ENCODE assay signal across 8 cellular contexts in genomic region chr3:36876181-36876936, GRCh38.
DNase-seq lines count a peak whose midpoint lies in the region; ATAC-seq and TF ChIP-seq lines count a peak whose summit lies in the region.

No MANE protein-coding gene starts in this region.

- H3K4me1 Mint-ChIP-seq in nephron progenitor cell, result peaks cover 12% of the 10 kb centered on the region

- peak; percentile 23 for DNase-seq in Ammon's horn (ENCODE audit: low spot score)
- DNase-seq in T-helper 1 cell, result peak in 3 of 5 donors; percentile 13 to 90 (median 17)
- DNase-seq in nephron progenitor cell, result no peak
- DNase-seq in dermis blood vessel endothelial cell, result no peak
- no peak for DNase-seq in NCI-H226
- DNase-seq in superior temporal gyrus (ENCODE audit: extremely low spot score), result no peak

- peak overlapping the region; percentile 28 for H3K27ac Mint-ChIP-seq in nephron progenitor cell

- TF ChIP-seq CTCF in nephron progenitor cell (IDR thresholded peaks at IDR 0.05), result no peak

- H3K4me3 Mint-ChIP-seq in nephron progenitor cell, result no peak overlapping the region

- no peaks in the 10 kb centered on the region for H3K9me3 Mint-ChIP-seq in nephron progenitor cell

- peak; percentile 98 for ATAC-seq in GM18909 (IDR thresholded peaks at IDR 0.05; ENCODE audit: poor library complexity, unreplicated experiment)
- ATAC-seq in HG03060 (IDR thresholded peaks at IDR 0.05; ENCODE audit: low read depth, unreplicated experiment), result peak; percentile 98

- H3K27me3 Mint-ChIP-seq in nephron progenitor cell (ENCODE audit: low read depth, poor library complexity), result peaks cover 2% of the 10 kb centered on the region

- peaks cover 7% of the 10 kb centered on the region for H3K36me3 Mint-ChIP-seq in nephron progenitor cell (ENCODE audit: low read depth)

Comparison
In these comparisons a context has a peak if more than half of its experiments do, and no peak if none do; other contexts are left out.
1. DNase-seq: peak in Ammon's horn (single experiment) and T-helper 1 cell (3 of 5); none in nephron progenitor cell (single experiment), dermis blood vessel endothelial cell (single experiment), NCI-H226 (single experiment) and superior temporal gyrus (single experiment).